ENCODE assay signal across 22 cellular contexts in the genomic region with DNA sequence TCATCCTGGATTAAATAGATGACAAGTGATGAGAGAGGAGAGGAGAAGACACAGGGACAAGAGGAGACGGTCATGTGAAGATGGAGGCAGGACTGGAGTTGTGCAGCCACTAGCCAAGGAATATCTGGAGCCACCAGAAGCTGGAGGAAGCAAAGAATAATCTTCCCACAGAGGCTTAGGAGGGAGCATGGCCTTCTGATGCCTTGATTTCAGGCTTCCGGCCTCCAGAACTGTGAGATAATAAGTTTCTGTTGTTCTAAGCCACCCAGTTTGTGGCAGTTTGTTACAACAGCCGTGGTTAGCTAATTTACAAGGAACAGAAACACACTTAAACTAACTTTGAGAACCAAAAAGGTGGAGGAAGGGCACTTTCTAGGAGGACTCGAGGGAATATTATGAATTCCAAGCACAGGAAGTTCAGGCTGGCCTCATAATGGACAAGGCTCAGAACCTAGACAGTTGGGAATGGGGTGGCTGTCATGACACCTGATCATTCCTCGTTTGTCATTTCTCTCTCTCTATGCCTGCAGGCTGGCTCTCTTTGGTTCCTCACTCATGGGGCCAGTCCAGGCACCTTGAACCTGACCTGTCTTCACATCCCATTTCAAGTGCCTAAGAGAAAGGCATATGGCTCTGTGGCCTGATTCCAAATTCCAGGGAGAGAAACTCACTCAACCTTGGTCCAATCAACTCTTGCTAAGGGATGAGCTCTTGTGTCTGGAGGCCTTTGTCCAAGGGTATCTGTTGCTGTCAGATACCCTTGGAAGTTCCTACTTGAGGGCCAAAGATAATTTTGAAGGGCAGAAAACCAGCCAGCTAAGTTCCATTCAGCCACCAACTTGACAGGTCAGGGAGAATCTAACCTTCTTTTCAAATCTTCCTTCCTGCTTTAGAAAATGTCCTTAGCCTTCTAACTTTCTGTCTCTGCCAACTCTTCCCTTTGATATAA. TPM values are rescaled to one million over a fixed set of nuclear protein-coding genes. Genes with fewer than 3 reads are reported as not detected.
A peak's percentile ranks its signal among the peaks of the same experiment; 100 is the strongest.
DNase-seq lines count a peak whose midpoint lies in the region; ATAC-seq and TF ChIP-seq lines count a peak whose summit lies in the region.
"Had no signal": no experiment of that assay in that cellular context is flagged by ENCODE, and none has a peak within 500 bp of the region (broad histone marks: within the 10 kb centered on the region; RNA-seq: fewer than 3 reads in every experiment).

No MANE protein-coding gene starts in this region.

- no peak for TF ChIP-seq POLR2A in erythroblast (IDR thresholded peaks at IDR 0.05; ENCODE audit: low read length)

- H3K9me3 Mint-ChIP-seq in natural killer cell treated with Interleukin-12 subunit alpha and Interleukin-12 subunit beta and Interleukin-15 and Interleukin-18, amount 100 ng/mL, for 72 hours, result no peaks in the 10 kb centered on the region

- H3K4me1 Mint-ChIP-seq in natural killer cell treated with Interleukin-12 subunit alpha and Interleukin-12 subunit beta and Interleukin-15 and Interleukin-18, amount 100 ng/mL, for 72 hours (ENCODE audit: low read depth in 2 of 2), result no peaks in the 10 kb centered on the region
- H3K4me1 Mint-ChIP-seq: B cell; CD4-positive, CD25-positive, alpha-beta regulatory T cell had no signal

- H3K27ac Mint-ChIP-seq in natural killer cell treated with Interleukin-12 subunit alpha and Interleukin-12 subunit beta and Interleukin-15 and Interleukin-18, amount 100 ng/mL, for 72 hours, result no peak overlapping the region
- H3K27ac Mint-ChIP-seq: B cell; CD4-positive, CD25-positive, alpha-beta regulatory T cell had no signal

- no peak overlapping the region for H3K4me3 Mint-ChIP-seq in natural killer cell treated with Interleukin-12 subunit alpha and Interleukin-12 subunit beta and Interleukin-15 and Interleukin-18, amount 100 ng/mL, for 72 hours
- H3K4me3 Mint-ChIP-seq: B cell; CD4-positive, CD25-positive, alpha-beta regulatory T cell had no signal

- peaks cover 16 to 26% of the 10 kb centered on the region in 2 donors for H3K27me3 Mint-ChIP-seq in natural killer cell treated with Interleukin-12 subunit alpha and Interleukin-12 subunit beta and Interleukin-15 and Interleukin-18, amount 100 ng/mL, for 72 hours

- no peak for ATAC-seq in natural killer cell treated with Interleukin-12 subunit alpha and Interleukin-12 subunit beta and Interleukin-15 and Interleukin-18, amount 100 ng/mL, for 72 hours
- ATAC-seq in GM21526 (IDR thresholded peaks at IDR 0.05; ENCODE audit: low FRiP score, unreplicated experiment), result no peak
- ATAC-seq: HCT116 had no signal

- no peaks in the 10 kb centered on the region for H3K36me3 Mint-ChIP-seq in natural killer cell treated with Interleukin-12 subunit alpha and Interleukin-12 subunit beta and Interleukin-15 and Interleukin-18, amount 100 ng/mL, for 72 hours
- H3K36me3 Mint-ChIP-seq: CD4-positive, CD25-positive, alpha-beta regulatory T cell had no signal

- peak; percentile 18 for DNase-seq in DMS 273 (lab: John Stamatoyannopoulos, UW; ENCODE audit: unreplicated experiment)
- no peak for DNase-seq in DMS 273 treated with DMSO at 0.1 percent for 48 hours (lab: John Stamatoyannopoulos, UW)
- DNase-seq in OCI-M2 (lab: John Stamatoyannopoulos, UW; ENCODE audit: unreplicated experiment), result peak; percentile 66
- DNase-seq in erythroblast (lab: John Stamatoyannopoulos, UW), result peak; percentile 67 to 90
- no peak for DNase-seq in dermis blood vessel endothelial cell
- DNase-seq in dedifferentiated amniotic fluid mesenchymal stem cell (ENCODE audit: extremely low spot score), result no peak
- DNase-seq in natural killer cell treated with Interleukin-12 subunit alpha and Interleukin-12 subunit beta and Interleukin-15 and Interleukin-18, amount 100 ng/mL, for 72 hours (ENCODE audit: low spot score), result no peak
- DNase-seq: CD4-positive, CD25-positive, alpha-beta regulatory T cell; COR-L47; DMS153; GDM1; GOT3; KBM-7; NCI-H1417 treated with DMSO at 0.1 percent for 48 hours; NCI-H1930; NCI-H226; NCI-H524; NCI-H82; SHP77 had no signal

RNA-seq across cellular contexts. Expression of a gene that starts 33.5 kb away (rescaled TPM):
- total RNA-seq in dermis blood vessel endothelial cell, result 16.0 and 24.4 TPM in 2 replicates
- total RNA-seq in natural killer cell treated with Interleukin-12 subunit alpha and Interleukin-12 subunit beta and Interleukin-15 and Interleukin-18, amount 100 ng/mL, for 72 hours, result 10 to 100 TPM; 26.0 to 39.5 TPM

Comparison
In these comparisons a context has a peak if more than half of its experiments do, and no peak if none do; other contexts are left out.
1. DNase-seq: peak in DMS 273 (single experiment), OCI-M2 (single experiment) and erythroblast (2 of 2); none in DMS 273 treated with DMSO at 0.1 percent for 48 hours (single experiment), dermis blood vessel endothelial cell (single experiment), dedifferentiated amniotic fluid mesenchymal stem cell (single experiment) and natural killer cell treated with Interleukin-12 subunit alpha and Interleukin-12 subunit beta and Interleukin-15 and Interleukin-18, amount 100 ng/mL, for 72 hours (single experiment).